In genomic region chr13:60343978-60344377, GRCh38 we compare ENCODE assay signal across 26 cellular contexts. TPM values are rescaled to one million over a fixed set of nuclear protein-coding genes. Genes with fewer than 3 reads are reported as not detected.
A peak's percentile ranks its signal among the peaks of the same experiment; 100 is the strongest.
DNase-seq lines count a peak whose midpoint lies in the region; ATAC-seq and TF ChIP-seq lines count a peak whose summit lies in the region.
"Had no signal": no experiment of that assay in that cellular context is flagged by ENCODE, and none has a peak within 500 bp of the region (broad histone marks: within the 10 kb centered on the region; RNA-seq: fewer than 3 reads in every experiment).

No MANE protein-coding gene starts in this region.

- no peak for TF ChIP-seq CTCF in OCI-LY3 (IDR thresholded peaks at IDR 0.05; ENCODE audit: low read depth, low read length)

- H3K9ac ChIP-seq in Karpas-422 (ENCODE audit: low read length) (no peak overlapping the region), OCI-LY3 (ENCODE audit: low read length) (no peak overlapping the region)
- H3K9ac ChIP-seq: BLaER1 had no signal

- no peaks in the 10 kb centered on the region for H3K27me3 ChIP-seq in Karpas-422 (ENCODE audit: low read length)
- H3K27me3 ChIP-seq in OCI-LY3 (ENCODE audit: low read depth, low read length) = peaks cover 3% of the 10 kb centered on the region; the same call in 1 of the 2 replicates
- H3K27me3 ChIP-seq: BE2C, BLaER1 had no signal

- H2AFZ ChIP-seq in Karpas-422 (ENCODE audit: low read length) (no peak overlapping the region), OCI-LY3 (ENCODE audit: low read depth, low read length) (0 out of 2 replicates have a peak overlapping the region, but pooled peaks have one; percentile 40)

- DNase-seq in activated naive CD8-positive, alpha-beta T cell treated with anti-CD3 and anti-CD28 coated beads, Interleukin-2, amount 50 U/mL, for 24 hours = no peak
- DNase-seq in activated naive CD8-positive, alpha-beta T cell treated with anti-CD3 and anti-CD28 coated beads for 36 hours = no peak
- no peak for DNase-seq in Karpas-422
- no peak for DNase-seq in HCEC 1CT
- DNase-seq: 8988T; ACHN; BE2C; C1 segment of cervical spinal cord; CD4-positive, alpha-beta memory T cell; CD4-positive, CD25-positive, alpha-beta regulatory T cell; CD8-positive, alpha-beta memory T cell; COR-L47; DMS 273 treated with DMSO at 0.1 percent for 48 hours; DMS153; DMS53; DMS79; DND-41; EL; GDM1 had no signal

- peaks cover 4% of the 10 kb centered on the region for H3K9me3 Mint-ChIP-seq in activated naive CD8-positive, alpha-beta T cell treated with anti-CD3 and anti-CD28 coated beads, Interleukin-2, amount 50 U/mL, for 24 hours
- H3K9me3 Mint-ChIP-seq in activated naive CD8-positive, alpha-beta T cell treated with anti-CD3 and anti-CD28 coated beads for 36 hours = no peaks in the 10 kb centered on the region
- H3K9me3 Mint-ChIP-seq: CD8-positive, alpha-beta memory T cell had no signal

- H3K4me3 Mint-ChIP-seq in activated naive CD8-positive, alpha-beta T cell treated with anti-CD3 and anti-CD28 coated beads, Interleukin-2, amount 50 U/mL, for 24 hours = no peak overlapping the region
- no peak overlapping the region for H3K4me3 Mint-ChIP-seq in activated naive CD8-positive, alpha-beta T cell treated with anti-CD3 and anti-CD28 coated beads for 36 hours
- H3K4me3 Mint-ChIP-seq: CD14-positive monocyte; CD4-positive, alpha-beta memory T cell; CD4-positive, CD25-positive, alpha-beta regulatory T cell; CD8-positive, alpha-beta memory T cell had no signal

- H3K27ac Mint-ChIP-seq in activated naive CD8-positive, alpha-beta T cell treated with anti-CD3 and anti-CD28 coated beads, Interleukin-2, amount 50 U/mL, for 24 hours = no peak overlapping the region
- H3K27ac Mint-ChIP-seq in activated naive CD8-positive, alpha-beta T cell treated with anti-CD3 and anti-CD28 coated beads for 36 hours = no peak overlapping the region
- H3K27ac Mint-ChIP-seq: CD14-positive monocyte; CD4-positive, alpha-beta memory T cell; CD4-positive, CD25-positive, alpha-beta regulatory T cell had no signal

- no peaks in the 10 kb centered on the region for H4K20me1 ChIP-seq in Karpas-422 (ENCODE audit: insufficient read depth, low read depth, low read length)
- H4K20me1 ChIP-seq in OCI-LY3 (ENCODE audit: insufficient read depth, low read length) = no peaks in the 10 kb centered on the region
- H4K20me1 ChIP-seq: BLaER1 had no signal

- H3K4me1 ChIP-seq in Karpas-422 (ENCODE audit: low read length) (no peaks in the 10 kb centered on the region), OCI-LY3 (ENCODE audit: low read length) (peaks cover 10% of the 10 kb centered on the region)
- H3K4me1 ChIP-seq: BLaER1 had no signal

- H3K9me3 ChIP-seq in Karpas-422 (ENCODE audit: low read length) (no peaks in the 10 kb centered on the region), OCI-LY3 (ENCODE audit: insufficient read depth, low read length) (no peaks in the 10 kb centered on the region)
- H3K9me3 ChIP-seq: BE2C, BLaER1 had no signal

- H3K79me2 ChIP-seq in Karpas-422 (ENCODE audit: low read length) (no peaks in the 10 kb centered on the region), OCI-LY3 (ENCODE audit: low read length) (no peaks in the 10 kb centered on the region)

- no peaks in the 10 kb centered on the region for H3K4me1 Mint-ChIP-seq in activated naive CD8-positive, alpha-beta T cell treated with anti-CD3 and anti-CD28 coated beads, Interleukin-2, amount 50 U/mL, for 24 hours
- H3K4me1 Mint-ChIP-seq in activated naive CD8-positive, alpha-beta T cell treated with anti-CD3 and anti-CD28 coated beads for 36 hours = peaks cover 1% of the 10 kb centered on the region
- H3K4me1 Mint-ChIP-seq: CD14-positive monocyte; CD4-positive, alpha-beta memory T cell; CD4-positive, CD25-positive, alpha-beta regulatory T cell; CD8-positive, alpha-beta memory T cell had no signal

- H3K36me3 Mint-ChIP-seq in activated naive CD8-positive, alpha-beta T cell treated with anti-CD3 and anti-CD28 coated beads, Interleukin-2, amount 50 U/mL, for 24 hours (ENCODE audit: low read depth) = no peaks in the 10 kb centered on the region
- H3K36me3 Mint-ChIP-seq in activated naive CD8-positive, alpha-beta T cell treated with anti-CD3 and anti-CD28 coated beads for 36 hours = no peaks in the 10 kb centered on the region
- H3K36me3 Mint-ChIP-seq: CD14-positive monocyte; CD4-positive, alpha-beta memory T cell; CD4-positive, CD25-positive, alpha-beta regulatory T cell; CD8-positive, alpha-beta memory T cell had no signal

- no peaks in the 10 kb centered on the region for H3K9me2 ChIP-seq in Karpas-422 (replicated peaks; ENCODE audit: insufficient read depth, low read length)

- H3K36me3 ChIP-seq in Karpas-422 (ENCODE audit: insufficient read depth, low read length) = no peaks in the 10 kb centered on the region
- H3K36me3 ChIP-seq in OCI-LY3 (replicated peaks; ENCODE audit: low read depth, low read length) = no peaks in the 10 kb centered on the region
- H3K36me3 ChIP-seq: BE2C, BLaER1 had no signal

- ATAC-seq in activated naive CD8-positive, alpha-beta T cell treated with anti-CD3 and anti-CD28 coated beads, Interleukin-2, amount 50 U/mL, for 24 hours = peak; percentile 61
- peak; percentile 52 for ATAC-seq in GM19351 (IDR thresholded peaks at IDR 0.05; ENCODE audit: unreplicated experiment)
- no peak for ATAC-seq in GM19463 (IDR thresholded peaks at IDR 0.05; ENCODE audit: unreplicated experiment)
- no peak for ATAC-seq in HG02759 (IDR thresholded peaks at IDR 0.05; ENCODE audit: unreplicated experiment)
- ATAC-seq: GM12878 had no signal

- H3K4me3 ChIP-seq in Karpas-422 (ENCODE audit: low read length) = no peak overlapping the region
- H3K4me3 ChIP-seq in OCI-LY3 (ENCODE audit: low read length) = no peak overlapping the region
- H3K4me3 ChIP-seq: BLaER1, GM12878 had no signal

- H3K4me2 ChIP-seq in Karpas-422 (ENCODE audit: low read depth, low read length, poor library complexity, severe bottlenecking) = peak overlapping the region; percentile 12
- H3K4me2 ChIP-seq in OCI-LY3 (ENCODE audit: low read length) = peak overlapping the region; percentile 15; the same call in 1 of the 2 replicates
- H3K4me2 ChIP-seq: BLaER1 had no signal

- H3K27me3 Mint-ChIP-seq in activated naive CD8-positive, alpha-beta T cell treated with anti-CD3 and anti-CD28 coated beads, Interleukin-2, amount 50 U/mL, for 24 hours = peaks cover 18% of the 10 kb centered on the region
- H3K27me3 Mint-ChIP-seq in activated naive CD8-positive, alpha-beta T cell treated with anti-CD3 and anti-CD28 coated beads for 36 hours = peaks cover 13% of the 10 kb centered on the region

- H3K27ac ChIP-seq in Karpas-422 (ENCODE audit: low read length) (no peak overlapping the region), OCI-LY3 (ENCODE audit: low read length) (no peak overlapping the region)
- H3K27ac ChIP-seq: BLaER1 had no signal

RNA-seq across cellular contexts. Expression of gene TDRD3, which starts 53.0 kb away (rescaled TPM):
- total RNA-seq in activated naive CD8-positive, alpha-beta T cell treated with anti-CD3 and anti-CD28 coated beads for 36 hours = 10 to 100 TPM; 19.2 to 19.9 TPM
- 7.4 and 7.8 TPM in 2 replicates for total RNA-seq in Karpas-422 (2014; rRNA removed; shearing (Covaris generic); ENCODE audit: low replicate concordance)

Comparison
In these comparisons a context has a peak if more than half of its experiments do, and no peak if none do; other contexts are left out.
1. ATAC-seq: peak in activated naive CD8-positive, alpha-beta T cell treated with anti-CD3 and anti-CD28 coated beads, Interleukin-2, amount 50 U/mL, for 24 hours (single experiment) and GM19351 (single experiment); none in GM19463 (single experiment) and HG02759 (single experiment).